ENCODE assay signal across 11 cellular contexts in the genomic region with DNA sequence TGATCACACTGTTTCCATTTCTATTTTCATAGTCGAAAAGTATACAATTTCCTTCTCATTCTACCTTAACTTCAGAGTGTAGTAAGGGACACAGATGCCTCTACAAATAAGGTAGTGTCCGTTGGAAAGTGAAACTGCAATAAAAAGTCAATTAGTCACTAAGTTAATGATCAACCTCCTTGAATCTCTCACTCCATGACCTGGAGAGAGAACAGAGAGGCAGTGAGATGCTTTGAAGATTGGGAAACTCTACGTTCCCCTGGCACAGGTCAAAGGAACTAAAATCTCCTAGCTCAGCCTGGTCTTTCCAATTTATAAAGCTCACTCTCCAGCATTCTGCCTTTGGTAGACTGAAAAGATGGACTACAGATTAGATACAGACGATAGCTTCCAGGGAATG.
A peak's percentile ranks its signal among the peaks of the same experiment; 100 is the strongest.
DNase-seq lines count a peak whose midpoint lies in the region; ATAC-seq and TF ChIP-seq lines count a peak whose summit lies in the region.
"Had no signal": no experiment of that assay in that cellular context is flagged by ENCODE, and none has a peak within 500 bp of the region (broad histone marks: within the 10 kb centered on the region; RNA-seq: fewer than 3 reads in every experiment).

No MANE protein-coding gene starts in this region.

- POLR2A ChIA-PET in GM10248 (lab: Yijun Ruan, JAX) = no interaction called here

- DNase-seq in GM10248 (ENCODE audit: extremely low spot score) (peak; percentile 46), kidney glomerular epithelial cell (lab: John Stamatoyannopoulos, UW) (peak; percentile 89), A172 (ENCODE audit: low spot score) (no peak), NCI-H446 (lab: John Stamatoyannopoulos, UW) (no peak), NCI-H2029 (lab: John Stamatoyannopoulos, UW) (no peak)
- DNase-seq in stimulated activated CD4-positive, alpha-beta T cell treated with anti-CD3 and anti-CD28 coated beads, Interleukin-2, amount 100 ng/mL, for 48 hours = no peak
- DNase-seq: activated CD4-positive, CD25-positive, alpha-beta regulatory T cell; activated naive CD4-positive, alpha-beta T cell treated with Interleukin-2 at 50 U/mL for 16 hours; MV-4-11 had no signal

- TF ChIP-seq CTCF in GM10248 (IDR thresholded peaks at IDR 0.05; ENCODE audit: control extremely low read depth, extremely low read depth, low read depth, missing control alignments) = no peak

- CTCF ChIA-PET in GM10248 (lab: Yijun Ruan, JAX) = no interaction called here

- ATAC-seq in GM21515 (IDR thresholded peaks at IDR 0.05; ENCODE audit: unreplicated experiment) (peak; percentile 53), HG03442 (IDR thresholded peaks at IDR 0.05; ENCODE audit: unreplicated experiment) (peak; percentile 46)

Comparison
In these comparisons a context has a peak if more than half of its experiments do, and no peak if none do; other contexts are left out.
1. DNase-seq: peak in GM10248 (single experiment) and kidney glomerular epithelial cell (single experiment); none in stimulated activated CD4-positive, alpha-beta T cell treated with anti-CD3 and anti-CD28 coated beads, Interleukin-2, amount 100 ng/mL, for 48 hours (0 of 2), A172 (single experiment), NCI-H446 (0 of 2) and NCI-H2029 (single experiment).